8 cellular contexts compared by ENCODE assay signal in the genomic region with DNA sequence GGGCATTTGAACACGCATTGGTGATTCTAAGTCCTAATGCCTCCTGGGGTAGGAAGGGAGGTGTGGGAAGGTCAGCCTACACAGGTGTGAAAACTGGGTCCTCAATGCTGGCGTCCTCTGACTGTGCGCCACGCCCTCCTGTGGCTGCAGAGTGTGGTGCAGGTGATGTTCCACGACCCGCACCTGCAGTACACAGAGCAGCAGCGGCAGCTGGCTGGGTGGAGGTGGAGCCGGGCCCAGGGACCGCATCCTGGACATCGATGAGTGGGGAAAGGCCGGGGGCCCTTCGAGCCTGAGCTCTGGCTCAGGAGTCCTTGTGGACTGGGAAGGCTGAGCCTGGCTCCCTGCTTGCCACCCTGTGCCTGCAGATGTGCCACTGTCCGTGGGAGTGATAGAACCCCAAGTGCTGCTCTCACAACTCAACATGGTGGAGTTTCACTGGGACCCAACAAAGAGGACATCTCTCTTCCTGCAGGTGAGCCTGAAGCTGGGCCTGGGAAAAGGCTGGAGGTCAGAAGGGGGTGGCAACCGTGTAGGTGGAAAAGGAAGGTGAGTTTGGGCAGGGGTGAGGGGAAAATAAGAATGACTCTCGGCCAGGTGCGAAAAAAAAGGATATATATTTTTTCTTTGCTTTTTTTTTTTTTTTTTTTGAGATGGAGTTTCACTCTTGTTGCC. TPM values are rescaled to one million over a fixed set of nuclear protein-coding genes. Genes with fewer than 3 reads are reported as not detected.
DNase-seq lines count a peak whose midpoint lies in the region; ATAC-seq and TF ChIP-seq lines count a peak whose summit lies in the region.

No MANE protein-coding gene starts in this region.

- no peak overlapping the region for H3K14ac ChIP-seq in mesenchymal stem cell (ENCODE audit: low read length in 2 of 2)

- H3K4ac ChIP-seq in mesenchymal stem cell (ENCODE audit: low read depth in 1 of 2, low read length in 2 of 2): no peak overlapping the region

- H2AFZ ChIP-seq in DND-41 (ENCODE audit: low read depth, low read length): no peak overlapping the region
- no peak overlapping the region for H2AFZ ChIP-seq in mesenchymal stem cell (ENCODE audit: low read depth, low read length)

- H3K4me3 Mint-ChIP-seq in stimulated activated effector memory CD8-positive, alpha-beta T cell treated with anti-CD3 and anti-CD28 coated beads, Interleukin-12 subunit alpha, Interleukin-12 subunit beta, amount 100 ng/mL, for 72 hours: peak overlapping the region; percentile 71

- H3K4me2 ChIP-seq in DND-41 (ENCODE audit: insufficient read depth, low read length): no peak overlapping the region
- H3K4me2 ChIP-seq in mesenchymal stem cell (ENCODE audit: low read length, poor library complexity, severe bottlenecking): no peak overlapping the region

- H3K27me3 ChIP-seq in DND-41 (ENCODE audit: insufficient read depth, low read length, poor library complexity) (no peaks in the 10 kb centered on the region), lower lobe of right lung (ENCODE audit: low read depth) (peaks cover 15% of the 10 kb centered on the region), mesenchymal stem cell (ENCODE audit: control insufficient read depth in 1 of 2, insufficient read depth in 1 of 2, low read length in 2 of 2) (peaks cover 16 to 46% of the 10 kb centered on the region in 2 experiments)

- no peak overlapping the region for H2AK5ac ChIP-seq in mesenchymal stem cell (ENCODE audit: low read length, severe bottlenecking)

- DNase-seq in DND-41: peak; percentile 48
- DNase-seq in NCI-H1092 treated with DMSO at 0.1 percent for 48 hours (lab: John Stamatoyannopoulos, UW): peak; percentile 54
- DNase-seq in cardiac fibroblast (ENCODE audit: low read depth in 2 of 2): no peak
- peak; percentile 72 for DNase-seq in lower lobe of right lung
- DNase-seq in stimulated activated effector memory CD8-positive, alpha-beta T cell treated with anti-CD3 and anti-CD28 coated beads, Interleukin-12 subunit alpha, Interleukin-12 subunit beta, amount 100 ng/mL, for 72 hours (ENCODE audit: low spot score in 2 of 2): peak; percentile 58 to 83
- DNase-seq in mesenchymal stem cell: no peak

- no peak overlapping the region for H4K91ac ChIP-seq in mesenchymal stem cell (ENCODE audit: low read length)

- H4K8ac ChIP-seq in mesenchymal stem cell (ENCODE audit: low read length): no peak overlapping the region

- H3K27ac Mint-ChIP-seq in stimulated activated effector memory CD8-positive, alpha-beta T cell treated with anti-CD3 and anti-CD28 coated beads, Interleukin-12 subunit alpha, Interleukin-12 subunit beta, amount 100 ng/mL, for 72 hours: no peak overlapping the region

- H2BK12ac ChIP-seq in mesenchymal stem cell (ENCODE audit: low read length in 2 of 2): no peak overlapping the region

- H3K4me1 Mint-ChIP-seq in stimulated activated effector memory CD8-positive, alpha-beta T cell treated with anti-CD3 and anti-CD28 coated beads, Interleukin-12 subunit alpha, Interleukin-12 subunit beta, amount 100 ng/mL, for 72 hours: peaks cover 50% of the 10 kb centered on the region

- H3K36me3 ChIP-seq in DND-41 (ENCODE audit: insufficient read depth, low read length) (no peaks in the 10 kb centered on the region), lower lobe of right lung (no peaks in the 10 kb centered on the region), mesenchymal stem cell (ENCODE audit: control insufficient read depth in 1 of 2, insufficient read depth in 2 of 2, low read depth in 1 of 2, low read length in 2 of 2) (no peaks in the 10 kb centered on the region)

- H3K36me3 Mint-ChIP-seq in stimulated activated effector memory CD8-positive, alpha-beta T cell treated with anti-CD3 and anti-CD28 coated beads, Interleukin-12 subunit alpha, Interleukin-12 subunit beta, amount 100 ng/mL, for 72 hours: no peaks in the 10 kb centered on the region

- no peak overlapping the region for H3K9ac ChIP-seq in DND-41 (ENCODE audit: low read depth, low read length)
- H3K9ac ChIP-seq in mesenchymal stem cell (ENCODE audit: low read length): no peak overlapping the region

- H3K79me2 ChIP-seq in DND-41 (ENCODE audit: insufficient read depth, low read length): no peaks in the 10 kb centered on the region

- H3K23ac ChIP-seq in mesenchymal stem cell (ENCODE audit: low read length in 2 of 2): no peak overlapping the region

- TF ChIP-seq CTCF in DND-41 (IDR thresholded peaks at IDR 0.05; ENCODE audit: borderline replicate concordance, extremely low read depth, low read length, poor library complexity, severe bottlenecking) (peak; percentile 66), cardiac fibroblast (IDR thresholded peaks at IDR 0.05; ENCODE audit: low read depth, low read length) (peak; percentile 66), lower lobe of right lung (IDR thresholded peaks at IDR 0.05) (peak; percentile 55)

- no peak overlapping the region for H2BK5ac ChIP-seq in mesenchymal stem cell (ENCODE audit: low read depth, low read length, poor library complexity, severe bottlenecking)

- H3K9me3 Mint-ChIP-seq in stimulated activated effector memory CD8-positive, alpha-beta T cell treated with anti-CD3 and anti-CD28 coated beads, Interleukin-12 subunit alpha, Interleukin-12 subunit beta, amount 100 ng/mL, for 72 hours: no peaks in the 10 kb centered on the region

- H3K27ac ChIP-seq in DND-41 (ENCODE audit: low read length) (no peak overlapping the region), lower lobe of right lung (no peak overlapping the region), mesenchymal stem cell (ENCODE audit: low read length, poor library complexity, severe bottlenecking) (no peak overlapping the region)

- H3K4me3 ChIP-seq in DND-41 (ENCODE audit: low read depth in 1 of 2, low read length in 2 of 2) (no peak overlapping the region), cardiac fibroblast (replicated peaks in 1 of 2; ENCODE audit: low read depth in 2 of 2, low read length in 2 of 2) (no peak overlapping the region), lower lobe of right lung (no peak overlapping the region), mesenchymal stem cell (ENCODE audit: insufficient read depth in 1 of 2, low read depth in 1 of 2, low read length in 2 of 2) (no peak overlapping the region)

- ATAC-seq in DND-41 (ENCODE audit: insufficient read depth, low read depth) (no peak), lower lobe of right lung (peak; percentile 73 to 80), HG03045 (IDR thresholded peaks at IDR 0.05; ENCODE audit: unreplicated experiment) (no peak)
- peak; percentile 41 to 60 for ATAC-seq in activated CD4-positive, CD25-positive, alpha-beta regulatory T cell treated with anti-CD3 and anti-CD28 coated beads, Interleukin-2, amount 50 U/mL, for 24 hours
- peak; percentile 55 for ATAC-seq in stimulated activated effector memory CD8-positive, alpha-beta T cell treated with anti-CD3 and anti-CD28 coated beads, Interleukin-12 subunit alpha, Interleukin-12 subunit beta, amount 100 ng/mL, for 72 hours

- H2BK15ac ChIP-seq in mesenchymal stem cell (ENCODE audit: low read depth, poor library complexity, severe bottlenecking): no peak overlapping the region

- no peaks in the 10 kb centered on the region for H3K79me1 ChIP-seq in mesenchymal stem cell (replicated peaks; ENCODE audit: low read length, poor library complexity, severe bottlenecking)

- H3K9me3 ChIP-seq in DND-41 (ENCODE audit: insufficient read depth, low read length, severe bottlenecking) (no peaks in the 10 kb centered on the region), lower lobe of right lung (no peaks in the 10 kb centered on the region), mesenchymal stem cell (ENCODE audit: control insufficient read depth, low read length) (no peaks in the 10 kb centered on the region)

- no peaks in the 10 kb centered on the region for H4K20me1 ChIP-seq in DND-41 (ENCODE audit: insufficient read depth, low read length)

- peaks cover 40% of the 10 kb centered on the region for H3K4me1 ChIP-seq in DND-41 (ENCODE audit: insufficient read depth, low read length)
- peaks cover 17% of the 10 kb centered on the region for H3K4me1 ChIP-seq in lower lobe of right lung
- H3K4me1 ChIP-seq in mesenchymal stem cell (ENCODE audit: control insufficient read depth, insufficient read depth, low read depth, low read length): peaks cover 25% of the 10 kb centered on the region

- no peak overlapping the region for H3K18ac ChIP-seq in mesenchymal stem cell (ENCODE audit: low read depth in 1 of 2, low read length in 2 of 2)

- intact Hi-C loops in lower lobe of right lung (cut with DNase I): no loop called here

- 38% methylated on average over 15 of the region's 16 CpGs for WGBS in mesenchymal stem cell

- no peak overlapping the region for H2BK120ac ChIP-seq in mesenchymal stem cell (ENCODE audit: low read depth, low read length)

RNA-seq across cellular contexts. Expression of a gene that starts 14.0 kb away (rescaled TPM):
- total RNA-seq in lower lobe of right lung: 0.30 TPM
- polyA plus RNA-seq in mesenchymal stem cell (2013, experiment 1 of 2): 0.01 TPM
- 0.01 TPM for polyA plus RNA-seq in mesenchymal stem cell (2013, experiment 2 of 2)

RNA-seq across cellular contexts. Expression of a gene that starts 39.7 kb away (rescaled TPM):
- 1,465 TPM for total RNA-seq in lower lobe of right lung
- 2,372 TPM for polyA plus RNA-seq in mesenchymal stem cell (2013, experiment 1 of 2)
- polyA plus RNA-seq in mesenchymal stem cell (2013, experiment 2 of 2): 2,320 TPM

RNA-seq across cellular contexts. Expression of a gene that starts 42.3 kb away (rescaled TPM):
- total RNA-seq in lower lobe of right lung: 21.3 TPM
- polyA plus RNA-seq in mesenchymal stem cell (2013, experiment 1 of 2): 7.0 TPM
- 6.3 TPM for polyA plus RNA-seq in mesenchymal stem cell (2013, experiment 2 of 2)

Comparison
In these comparisons a context has a peak if more than half of its experiments do, and no peak if none do; other contexts are left out.
1. ATAC-seq: peak in activated CD4-positive, CD25-positive, alpha-beta regulatory T cell treated with anti-CD3 and anti-CD28 coated beads, Interleukin-2, amount 50 U/mL, for 24 hours (2 of 2), lower lobe of right lung (2 of 2) and stimulated activated effector memory CD8-positive, alpha-beta T cell treated with anti-CD3 and anti-CD28 coated beads, Interleukin-12 subunit alpha, Interleukin-12 subunit beta, amount 100 ng/mL, for 72 hours (single experiment); none in DND-41 (single experiment) and HG03045 (single experiment).
2. DNase-seq: peak in DND-41 (single experiment), NCI-H1092 treated with DMSO at 0.1 percent for 48 hours (single experiment), lower lobe of right lung (single experiment) and stimulated activated effector memory CD8-positive, alpha-beta T cell treated with anti-CD3 and anti-CD28 coated beads, Interleukin-12 subunit alpha, Interleukin-12 subunit beta, amount 100 ng/mL, for 72 hours (2 of 2); none in cardiac fibroblast (0 of 2) and mesenchymal stem cell (single experiment).
3. Peak in every context shown above with its lines, with median percentiles within 50 percentile points of each other: CTCF ChIP-seq.